Comparison of ENCODE assay signal across 28 cellular contexts in genomic region chr4:2827071-2827873, GRCh38. TPM values are rescaled to one million over a fixed set of nuclear protein-coding genes. Genes with fewer than 3 reads are reported as not detected.
DNase-seq lines count a peak whose midpoint lies in the region; ATAC-seq and TF ChIP-seq lines count a peak whose summit lies in the region.
"Had no signal": no experiment of that assay in that cellular context is flagged by ENCODE, and none has a peak within 500 bp of the region (broad histone marks: within the 10 kb centered on the region; RNA-seq: fewer than 3 reads in every experiment).

No MANE protein-coding gene starts in this region.

- H3K36me3 ChIP-seq in right atrium auricular region = peaks cover 76% of the 10 kb centered on the region
- no peaks in the 10 kb centered on the region for H3K36me3 ChIP-seq in GM23248 (ENCODE audit: low read depth)
- peaks cover 38% of the 10 kb centered on the region for H3K36me3 ChIP-seq in SJCRH30

- no peaks in the 10 kb centered on the region for H3K9me3 Mint-ChIP-seq in natural killer cell
- H3K9me3 Mint-ChIP-seq: dendritic cell treated with granulocyte-macrophage colony-stimulating factor and Interleukin-4, amounts not matched to agents 40 ng/mL and 50 ng/mL, for 4 days; IgD-negative memory B cell had no signal

- no peak overlapping the region for H3K4me3 Mint-ChIP-seq in natural killer cell
- H3K4me3 Mint-ChIP-seq: activated CD4-positive, alpha-beta memory T cell treated with anti-CD3 and anti-CD28 coated beads, Interleukin-2, amount 10 ng/mL, durations not matched to agents 7 days and 5 days; dendritic cell treated with granulocyte-macrophage colony-stimulating factor and Interleukin-4, amounts not matched to agents 40 ng/mL and 50 ng/mL, for 4 days; IgD-negative memory B cell had no signal

- H3K9ac ChIP-seq in GM23248 = no peak overlapping the region
- H3K9ac ChIP-seq: BLaER1 had no signal

- H3K36me3 Mint-ChIP-seq in natural killer cell = no peaks in the 10 kb centered on the region

- no peaks in the 10 kb centered on the region for H3K9me3 ChIP-seq in right atrium auricular region
- H3K9me3 ChIP-seq in GM23248 (ENCODE audit: low read depth) = no peaks in the 10 kb centered on the region
- no peaks in the 10 kb centered on the region for H3K9me3 ChIP-seq in SJCRH30 (replicated peaks)
- H3K9me3 ChIP-seq: adrenal gland, BLaER1, Caco-2, esophagus squamous epithelium, psoas muscle had no signal

- intact Hi-C loops in Right ventricle myocardium superior (cut with DNase I) = no loop called here
- intact Hi-C loops in cardiac septum (cut with DNase I) = no loop called here
- intact Hi-C loops in natural killer cell (cut with micrococcal nuclease) = no loop called here

- TF ChIP-seq CTCF in right atrium auricular region (IDR thresholded peaks at IDR 0.05) (no peak), natural killer cell (IDR thresholded peaks at IDR 0.05) (no peak)

- H3K4me3 ChIP-seq in right atrium auricular region (no peak overlapping the region), GM23248 (no peak overlapping the region), SJCRH30 (no peak overlapping the region)
- H3K4me3 ChIP-seq: adrenal gland, BLaER1, esophagus squamous epithelium, GM12878, lung, psoas muscle had no signal

- no peak overlapping the region for H3K4me2 ChIP-seq in GM23248 (ENCODE audit: unreplicated experiment)
- H3K4me2 ChIP-seq: BLaER1 had no signal

- no peaks in the 10 kb centered on the region for H4K20me1 ChIP-seq in GM23248 (ENCODE audit: insufficient read depth)

- no peaks in the 10 kb centered on the region for H3F3A ChIP-seq in GM23248 (ENCODE audit: insufficient read depth)

- H3K79me2 ChIP-seq in GM23248 (ENCODE audit: insufficient read depth) = no peaks in the 10 kb centered on the region

- in situ Hi-C loops in GM23248 (cut with MboI) = no loop called here

- DNase-seq in Right ventricle myocardium superior (peak; percentile 33), right atrium auricular region (ENCODE audit: low spot score) (no peak), cardiac septum (ENCODE audit: low spot score) (peak; percentile 67), natural killer cell (no peak), anterior cingulate cortex (lab: John Stamatoyannopoulos, UW) (no peak), activated gamma-delta T cell treated with Interleukin-2 at 50 U/mL for 16 hours (no peak), GM23248 (no peak), SJCRH30 (no peak)
- DNase-seq: activated CD4-positive, alpha-beta memory T cell treated with anti-CD3 and anti-CD28 coated beads, Interleukin-2, amount 10 ng/mL, durations not matched to agents 7 days and 5 days; activated effector memory CD4-positive, alpha-beta T cell treated with Interleukin-2 at 50 U/mL for 16 hours; DND-41; esophagus squamous epithelium; hypothalamus; NCI-H1092; NCI-H2029; RPMI8226; small intestine; stimulated activated CD4-positive, alpha-beta T cell treated with anti-CD3 and anti-CD28 coated beads, Interleukin-2, amount 100 ng/mL, for 24 hours; substantia nigra; T-helper 9 cell had no signal

- peak overlapping the region; percentile 0 to 82 for H3K27ac Mint-ChIP-seq in natural killer cell
- H3K27ac Mint-ChIP-seq: activated CD4-positive, alpha-beta memory T cell treated with anti-CD3 and anti-CD28 coated beads, Interleukin-2, amount 10 ng/mL, durations not matched to agents 7 days and 5 days; dendritic cell treated with granulocyte-macrophage colony-stimulating factor and Interleukin-4, amounts not matched to agents 40 ng/mL and 50 ng/mL, for 4 days had no signal

- no peak overlapping the region for H3K27ac ChIP-seq in right atrium auricular region
- no peak overlapping the region for H3K27ac ChIP-seq in GM23248
- H3K27ac ChIP-seq in SJCRH30 = no peak overlapping the region
- H3K27ac ChIP-seq: adrenal gland, BLaER1, esophagus squamous epithelium, psoas muscle had no signal

- no peak for ATAC-seq in Right ventricle myocardium superior (ENCODE audit: poor library complexity)
- no peak for ATAC-seq in natural killer cell
- ATAC-seq: GM12878, psoas muscle had no signal

- no peak overlapping the region for H2AFZ ChIP-seq in GM23248

- H3K27me3 ChIP-seq in right atrium auricular region (no peaks in the 10 kb centered on the region), GM23248 (replicated peaks; ENCODE audit: insufficient read depth) (no peaks in the 10 kb centered on the region), SJCRH30 (no peaks in the 10 kb centered on the region)
- H3K27me3 ChIP-seq: adrenal gland, BLaER1, esophagus squamous epithelium had no signal

- H3K9me2 ChIP-seq in GM23248 (ENCODE audit: insufficient read depth) = no peaks in the 10 kb centered on the region

- H3K27me3 Mint-ChIP-seq in natural killer cell (ENCODE audit: low read depth in 2 of 2) = no peaks in the 10 kb centered on the region
- H3K27me3 Mint-ChIP-seq: activated CD4-positive, alpha-beta memory T cell treated with anti-CD3 and anti-CD28 coated beads, Interleukin-2, amount 10 ng/mL, durations not matched to agents 7 days and 5 days; dendritic cell treated with granulocyte-macrophage colony-stimulating factor and Interleukin-4, amounts not matched to agents 40 ng/mL and 50 ng/mL, for 4 days had no signal

- H3K4me1 Mint-ChIP-seq in natural killer cell = peaks cover 11 to 64% of the 10 kb centered on the region in 2 donors

- H3K4me1 ChIP-seq in right atrium auricular region (peaks cover 0 to 5% of the 10 kb centered on the region in 2 donors), GM23248 (ENCODE audit: insufficient read depth) (no peaks in the 10 kb centered on the region), SJCRH30 (no peaks in the 10 kb centered on the region)
- H3K4me1 ChIP-seq: adrenal gland, Caco-2, esophagus squamous epithelium, psoas muscle had no signal

- 89 to 91% methylated on average over 27 to 30 of the region's 31 CpGs for WGBS in GM23248 (ENCODE audit: low coverage in 1 of 2, low lambda C conversion rate in 2 of 2, missing lambda C conversion rate in 2 of 2), 2 experiments

RNA-seq across cellular contexts. Expression of gene ADD1, which starts 16.4 kb away (rescaled TPM):
- total RNA-seq in Right ventricle myocardium superior = 217 TPM
- total RNA-seq in right atrium auricular region = 100 to 1,000 TPM; 171 to 196 TPM
- total RNA-seq in cardiac septum = 213 TPM
- 100 to 1,000 TPM; 383 to 465 (median 452) TPM for total RNA-seq in natural killer cell
- 188 and 219 TPM in 2 replicates for total RNA-seq in GM23248 (2014; rRNA removed; shearing (Covaris generic))
- 175 and 181 TPM in 2 replicates for polyA plus RNA-seq in GM23248 (2016; fragmentation: Nextera tagmentation; extraction: Ambion mirVana)
- 131 and 139 TPM in 2 replicates for total RNA-seq in SJCRH30 (2014; rRNA removed; shearing (Covaris generic))

RNA-seq across cellular contexts. Expression of gene SH3BP2, which starts 34.4 kb away (rescaled TPM):
- total RNA-seq in Right ventricle myocardium superior = 24.9 TPM
- 10 to 100 TPM; 20.1 to 25.2 TPM for total RNA-seq in right atrium auricular region
- total RNA-seq in cardiac septum = 19.1 TPM
- 100 to 1,000 TPM; 213 to 283 (median 221) TPM for total RNA-seq in natural killer cell
- 31.2 and 46.3 TPM in 2 replicates for total RNA-seq in GM23248 (2014; rRNA removed; shearing (Covaris generic))
- polyA plus RNA-seq in GM23248 (2016; fragmentation: Nextera tagmentation; extraction: Ambion mirVana) = 19.1 and 20.9 TPM in 2 replicates
- 22.0 and 28.1 TPM in 2 replicates for total RNA-seq in SJCRH30 (2014; rRNA removed; shearing (Covaris generic))

Comparison
In these comparisons a context has a peak if more than half of its experiments do, and no peak if none do; other contexts are left out.
1. DNase-seq: peak in Right ventricle myocardium superior (single experiment) and cardiac septum (single experiment); none in right atrium auricular region (single experiment), natural killer cell (single experiment), anterior cingulate cortex (0 of 58), activated gamma-delta T cell treated with Interleukin-2 at 50 U/mL for 16 hours (single experiment), GM23248 (single experiment) and SJCRH30 (0 of 2).